In genomic region chr12:75954749-75955148, GRCh38 we compare ENCODE assay signal across 26 cellular contexts.
DNase-seq lines count a peak whose midpoint lies in the region; ATAC-seq, FAIRE-seq and TF ChIP-seq lines count a peak whose summit lies in the region.
"Had no signal": no experiment of that assay in that cellular context is flagged by ENCODE, and none has a peak within 500 bp of the region (broad histone marks: within the 10 kb centered on the region; RNA-seq: fewer than 3 reads in every experiment).

No MANE protein-coding gene starts in this region.

- H3K4me1 Mint-ChIP-seq in stimulated activated effector memory CD8-positive, alpha-beta T cell treated with anti-CD3 and anti-CD28 coated beads, Interleukin-12 subunit alpha, Interleukin-12 subunit beta, amount 100 ng/mL, for 72 hours = peaks cover 27% of the 10 kb centered on the region

- H3K4me3 ChIP-seq in HCT116 (replicated peaks in 1 of 2; ENCODE audit: low read depth in 1 of 2, low read length in 2 of 2) (no peak overlapping the region), Panc1 (ENCODE audit: low read depth in 2 of 2, low read length in 2 of 2) (no peak overlapping the region), left lung (no peak overlapping the region)
- H3K4me3 ChIP-seq: body of pancreas, GM12878, lung, ovary had no signal

- H3K9me3 Mint-ChIP-seq in stimulated activated effector memory CD8-positive, alpha-beta T cell treated with anti-CD3 and anti-CD28 coated beads, Interleukin-12 subunit alpha, Interleukin-12 subunit beta, amount 100 ng/mL, for 72 hours = no peaks in the 10 kb centered on the region
- H3K9me3 Mint-ChIP-seq: activated naive CD8-positive, alpha-beta T cell treated with anti-CD3 and anti-CD28 coated beads, Interleukin-2, amount 50 U/mL, for 24 hours; CD4-positive, CD25-positive, alpha-beta regulatory T cell; nephron progenitor cell had no signal

- FAIRE-seq in frontal cortex (lab: Jason Lieb, UNC) = no peak
- FAIRE-seq: GM12878, H1 had no signal

- peaks cover 68 to 90% of the 10 kb centered on the region in 2 experiments for H3K4me1 ChIP-seq in HCT116 (ENCODE audit: control insufficient read depth in 1 of 2, insufficient read depth in 2 of 2, low read length in 2 of 2)
- H3K4me1 ChIP-seq in Panc1 (ENCODE audit: control insufficient read depth, insufficient read depth, low read length) = peaks cover 61% of the 10 kb centered on the region
- H3K4me1 ChIP-seq in left lung = peaks cover 8 to 36% of the 10 kb centered on the region in 2 donors

- H3K79me2 ChIP-seq in HCT116 (ENCODE audit: insufficient read depth, low read length) = no peaks in the 10 kb centered on the region; the same call in 1 of the 2 replicates

- ATAC-seq in HCT116 = no peak
- no peak for ATAC-seq in Panc1
- ATAC-seq in stimulated activated effector memory CD8-positive, alpha-beta T cell treated with anti-CD3 and anti-CD28 coated beads, Interleukin-12 subunit alpha, Interleukin-12 subunit beta, amount 100 ng/mL, for 72 hours = no peak
- no peak for ATAC-seq in left lung
- ATAC-seq: GM12878, T-helper 17 cell had no signal

- no peak overlapping the region for H2AFZ ChIP-seq in HCT116 (ENCODE audit: low read depth, low read length, poor library complexity, severe bottlenecking)

- H3K9me2 ChIP-seq in HCT116 (ENCODE audit: insufficient read depth) = no peaks in the 10 kb centered on the region

- TF ChIP-seq RAD21 in HCT116 (IDR thresholded peaks at IDR 0.05; ENCODE audit: low read depth) = no peak

- H3K4me3 Mint-ChIP-seq in stimulated activated effector memory CD8-positive, alpha-beta T cell treated with anti-CD3 and anti-CD28 coated beads, Interleukin-12 subunit alpha, Interleukin-12 subunit beta, amount 100 ng/mL, for 72 hours = no peak overlapping the region
- H3K4me3 Mint-ChIP-seq: activated naive CD8-positive, alpha-beta T cell treated with anti-CD3 and anti-CD28 coated beads, Interleukin-2, amount 50 U/mL, for 24 hours; CD4-positive, CD25-positive, alpha-beta regulatory T cell; nephron progenitor cell; T-helper 17 cell had no signal

- H3K36me3 Mint-ChIP-seq in stimulated activated effector memory CD8-positive, alpha-beta T cell treated with anti-CD3 and anti-CD28 coated beads, Interleukin-12 subunit alpha, Interleukin-12 subunit beta, amount 100 ng/mL, for 72 hours = no peaks in the 10 kb centered on the region
- H3K36me3 Mint-ChIP-seq: CD4-positive, CD25-positive, alpha-beta regulatory T cell had no signal

- no peaks in the 10 kb centered on the region for H3K9me3 ChIP-seq in HCT116 (ENCODE audit: control insufficient read depth in 1 of 2, insufficient read depth in 1 of 2, low read depth in 1 of 2, low read length in 2 of 2)
- H3K9me3 ChIP-seq in Panc1 (ENCODE audit: control insufficient read depth, insufficient read depth, low read depth, low read length) = no peaks in the 10 kb centered on the region
- H3K9me3 ChIP-seq in left lung = no peaks in the 10 kb centered on the region
- H3K9me3 ChIP-seq: body of pancreas, ovary had no signal

- RAD21 ChIA-PET in HCT116 (lab: Charles Lee; ENCODE audit: low non-redundant PET in 1 of 2, low total read pairs in 2 of 2, uncharacterized antibody in 2 of 2, unreplicated experiment in 2 of 2) = no interaction called here

- intact Hi-C loops in HCT116 (cut with micrococcal nuclease) = loop anchor here (10.0 kb wide), 1 partner anchor 300 kb away; no protein-coding TSS in a partner anchor
- intact Hi-C loops in Panc1 (cut with micrococcal nuclease; ENCODE audit: unreplicated experiment) = no loop called here
- intact Hi-C loops in left lung (cut with DNase I) = no loop called here

- H3K27ac ChIP-seq in HCT116 (ENCODE audit: low read depth, low read length) (peak overlapping the region; percentile 100), Panc1 (ENCODE audit: low read length) (peak overlapping the region; percentile 99), epithelial cell of prostate (peak overlapping the region; percentile 96), left lung (no peak overlapping the region)
- H3K27ac ChIP-seq: ovary had no signal

- TF ChIP-seq CTCF in HCT116 (IDR thresholded peaks at IDR 0.05 in 2 of 3, conservative IDR thresholded peaks at IDR 0.05 in 1 of 3; ENCODE audit: borderline replicate concordance in 1 of 3, insufficient read depth in 1 of 3, low read depth in 2 of 3, low read length in 2 of 3) (no peak), Panc1 (IDR thresholded peaks at IDR 0.05) (no peak), left lung (IDR thresholded peaks at IDR 0.05) (no peak)

- peak overlapping the region; percentile 46 for H3K4me2 ChIP-seq in HCT116 (ENCODE audit: low read length)

- H3K9ac ChIP-seq in HCT116 (ENCODE audit: low read length) = peak overlapping the region; percentile 69

- no TSS peak for BruUV-seq in HCT116 (replicated peaks; lab: Mats Ljungman, UMichigan)
- no TSS peak for BruUV-seq in Panc1 (replicated peaks; lab: Mats Ljungman, UMichigan)

- CTCF ChIA-PET in HCT116 (lab: Charles Lee) = no interaction called here
- CTCF ChIA-PET in Panc1 (lab: Charles Lee) = no interaction called here

- in situ Hi-C loops in Panc1 (cut with HindIII; ENCODE audit: low pct_unique_long_range_greater_than_20kb, low sequenced_read_pairs) = no loop called here

- POLR2A ChIA-PET in HCT116 (lab: Charles Lee) (interaction anchor here (1.1 to 1.8 kb wide), 4 partner anchors 10 to 76 kb away, joined by 3 to 6 read pairs (median 3); partner anchors contain the start of gene PHLDA1), Panc1 (lab: Charles Lee) (interaction anchor here (0.7 kb wide), 1 partner anchor 479 kb away, joined by 3 read pairs; no protein-coding TSS in a partner anchor)

- no peaks in the 10 kb centered on the region for H4K20me1 ChIP-seq in HCT116 (ENCODE audit: insufficient read depth)

- peak overlapping the region; percentile 58 for H3K27ac Mint-ChIP-seq in stimulated activated effector memory CD8-positive, alpha-beta T cell treated with anti-CD3 and anti-CD28 coated beads, Interleukin-12 subunit alpha, Interleukin-12 subunit beta, amount 100 ng/mL, for 72 hours
- H3K27ac Mint-ChIP-seq: activated naive CD8-positive, alpha-beta T cell treated with anti-CD3 and anti-CD28 coated beads, Interleukin-2, amount 50 U/mL, for 24 hours; CD4-positive, CD25-positive, alpha-beta regulatory T cell; nephron progenitor cell; T-helper 17 cell had no signal

- H3K27me3 ChIP-seq in HCT116 (ENCODE audit: insufficient read depth, low read length) (no peaks in the 10 kb centered on the region), Panc1 (ENCODE audit: control insufficient read depth, insufficient read depth, low read length) (no peaks in the 10 kb centered on the region), left lung (no peaks in the 10 kb centered on the region)
- H3K27me3 ChIP-seq: body of pancreas, ovary had no signal

- DNase-seq in HCT116 (ENCODE audit: low read depth, low spot score) (no peak), Panc1 (ENCODE audit: low read depth, low spot score) (no peak), epithelial cell of prostate (ENCODE audit: low read depth, low spot score) (no peak), frontal cortex (ENCODE audit: low spot score in 2 of 2) (no peak), NOMO-1 treated with DMSO at 0.1 percent for 48 hours (lab: John Stamatoyannopoulos, UW; ENCODE audit: unreplicated experiment) (no peak), left lung (no peak)
- DNase-seq in stimulated activated effector memory CD8-positive, alpha-beta T cell treated with anti-CD3 and anti-CD28 coated beads, Interleukin-12 subunit alpha, Interleukin-12 subunit beta, amount 100 ng/mL, for 72 hours (ENCODE audit: low spot score in 2 of 2) = no peak
- DNase-seq: activated CD4-positive, alpha-beta T cell treated with anti-CD3 and anti-CD28 coated beads for 48 hours; activated naive CD8-positive, alpha-beta T cell treated with anti-CD3 and anti-CD28 coated beads, Interleukin-2, amount 50 U/mL, for 24 hours; activated T-cell treated with anti-CD3 and anti-CD28 coated beads, Interleukin-2, amount 50 U/mL, for 1 hour; body of pancreas; CD4-positive, CD25-positive, alpha-beta regulatory T cell; head of caudate nucleus; NCI-H1417 treated with DMSO at 0.1 percent for 48 hours; NCI-H2081; NCI-H345; NCI-H748 treated with DMSO at 0.1 percent for 48 hours; nephron progenitor cell; ovary; retina; stimulated activated CD4-positive, alpha-beta T cell treated with anti-CD3 and anti-CD28 coated beads, Interleukin-2, amount 100 ng/mL, for 24 hours; substantia nigra; T-helper 17 cell had no signal

- H3K36me3 ChIP-seq in HCT116 (ENCODE audit: control insufficient read depth in 1 of 2, insufficient read depth in 2 of 2, low read length in 2 of 2) (no peaks in the 10 kb centered on the region), Panc1 (ENCODE audit: control insufficient read depth, insufficient read depth, low read length) (no peaks in the 10 kb centered on the region), left lung (no peaks in the 10 kb centered on the region)
- H3K36me3 ChIP-seq: ovary had no signal

- no peak for TF ChIP-seq POLR2A in HCT116 (IDR thresholded peaks at IDR 0.05; ENCODE audit: borderline replicate concordance, extremely low read depth, insufficient read depth, insufficient read length)

TF ChIP-seq in HCT116, 20 proteins besides CTCF, POLR2A, EP300 and RAD21:
- TF ChIP-seq EZH2 (IDR thresholded peaks at IDR 0.05) (no peak), MAX (IDR thresholded peaks at IDR 0.05) (no peak), CEBPB (IDR thresholded peaks at IDR 0.05; ENCODE audit: low read depth) (no peak), YY1 (IDR thresholded peaks at IDR 0.05; ENCODE audit: extremely low read depth, insufficient replicate concordance, low read depth, low read length) (no peak), CBX3 (IDR thresholded peaks at IDR 0.05; ENCODE audit: low read depth) (no peak), TCF7L2 (IDR thresholded peaks at IDR 0.05; ENCODE audit: borderline replicate concordance, extremely low read depth, insufficient read depth, insufficient read length) (no peak), SP1 (IDR thresholded peaks at IDR 0.05; ENCODE audit: low read depth) (no peak)

Comparison
In these comparisons a context has a peak if more than half of its experiments do, and no peak if none do; other contexts are left out.
1. H3K27ac ChIP-seq: peak in HCT116 (single experiment), Panc1 (single experiment) and epithelial cell of prostate (single experiment); none in left lung (0 of 2).